ENCODE assay signal across 8 cellular contexts in the genomic region with DNA sequence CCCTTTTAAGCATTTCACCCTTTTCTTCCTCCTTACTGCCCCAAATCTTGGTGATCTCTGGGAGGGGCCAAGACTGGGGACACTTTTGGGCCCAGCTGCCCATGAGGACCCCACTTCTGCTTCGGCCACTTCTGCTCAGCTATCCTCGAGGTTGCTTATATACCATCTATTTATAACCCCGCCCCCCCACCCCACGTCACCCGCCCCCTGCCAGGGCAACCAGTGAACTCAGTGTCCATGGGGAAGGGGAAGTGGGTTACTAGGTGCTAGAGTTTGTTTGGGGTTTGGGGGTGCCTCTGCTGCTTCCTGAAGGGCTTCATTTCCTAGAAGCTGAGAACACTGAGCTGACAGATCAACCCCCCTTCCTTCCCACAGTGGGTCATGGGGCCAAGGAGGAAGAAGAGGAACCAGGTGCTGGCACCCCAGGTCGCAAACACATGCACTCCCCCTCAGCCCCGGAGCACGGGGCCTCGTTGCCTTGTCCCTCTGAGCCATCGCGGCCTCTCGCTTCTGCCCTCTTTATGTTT. TPM values are rescaled to one million over a fixed set of nuclear protein-coding genes. Genes with fewer than 3 reads are reported as not detected.
DNase-seq lines count a peak whose midpoint lies in the region; TF ChIP-seq lines count a peak whose summit lies in the region.

No MANE protein-coding gene starts in this region.

- H3K27ac ChIP-seq in left ventricle myocardium inferior (replicated peaks) (peak overlapping the region; percentile 86), ovary (no peak overlapping the region)

- no peaks in the 10 kb centered on the region for H3K36me3 ChIP-seq in left ventricle myocardium inferior
- H3K36me3 ChIP-seq in ovary, result no peaks in the 10 kb centered on the region

- intact Hi-C loops in left ventricle myocardium inferior (cut with micrococcal nuclease) (no loop called here), ovary (cut with DNase I) (no loop called here)

- peaks cover 68% of the 10 kb centered on the region for H3K4me1 Mint-ChIP-seq in activated T-cell treated with anti-CD3 and anti-CD28 coated beads, Interleukin-2, amount 50 U/mL, for 24 hours (ENCODE audit: low read depth)
- H3K4me1 Mint-ChIP-seq in stimulated activated naive CD8-positive, alpha-beta T cell treated with anti-CD3 and anti-CD28 coated beads, Interleukin-15, Interleukin-2, amounts not matched to agents 100 ng/mL and 50 ng/mL, for 24 hours (ENCODE audit: low read depth), result peaks cover 77% of the 10 kb centered on the region

- DNase-seq in activated CD8-positive, alpha-beta memory T cell treated with anti-CD3 and anti-CD28 coated beads for 1 hour (ENCODE audit: extremely low read depth in 1 of 2, low read depth in 1 of 2), result peak; percentile 46 to 70
- no peak for DNase-seq in activated CD8-positive, alpha-beta memory T cell treated with anti-CD3 and anti-CD28 coated beads, Interleukin-2, amount 50 U/mL, for 48 hours
- DNase-seq in activated T-cell treated with anti-CD3 and anti-CD28 coated beads, Interleukin-2, amount 50 U/mL, for 24 hours, result peak; percentile 74
- peak; percentile 44 for DNase-seq in left ventricle myocardium inferior
- no peak for DNase-seq in NCI-H2227 treated with DMSO at 0.1 percent for 48 hours (lab: John Stamatoyannopoulos, UW)
- no peak for DNase-seq in cerebellum (ENCODE audit: low spot score)
- DNase-seq in ovary, result no peak

- no peak for TF ChIP-seq EP300 in ovary (IDR thresholded peaks at IDR 0.05)

- TF ChIP-seq CTCF in left ventricle myocardium inferior (IDR thresholded peaks at IDR 0.05; ENCODE audit: borderline replicate concordance) (no peak), ovary (IDR thresholded peaks at IDR 0.05) (no peak)

- H3K27me3 ChIP-seq in left ventricle myocardium inferior (ENCODE audit: low read depth), result no peaks in the 10 kb centered on the region
- no peaks in the 10 kb centered on the region for H3K27me3 ChIP-seq in ovary

- WGBS in ovary, 3 donors, result 23 to 31% (median 30%) methylated on average over 12 of the region's 12 CpGs

- peak overlapping the region; percentile 68 for H3K4me3 Mint-ChIP-seq in activated T-cell treated with anti-CD3 and anti-CD28 coated beads, Interleukin-2, amount 50 U/mL, for 24 hours
- H3K4me3 Mint-ChIP-seq in stimulated activated naive CD8-positive, alpha-beta T cell treated with anti-CD3 and anti-CD28 coated beads, Interleukin-15, Interleukin-2, amounts not matched to agents 100 ng/mL and 50 ng/mL, for 24 hours, result peak overlapping the region; percentile 76

- H3K4me3 ChIP-seq in left ventricle myocardium inferior (peak overlapping the region; percentile 44), ovary (no peak overlapping the region)

- peak overlapping the region; percentile 96 for H3K27ac Mint-ChIP-seq in activated T-cell treated with anti-CD3 and anti-CD28 coated beads, Interleukin-2, amount 50 U/mL, for 24 hours
- H3K27ac Mint-ChIP-seq in stimulated activated naive CD8-positive, alpha-beta T cell treated with anti-CD3 and anti-CD28 coated beads, Interleukin-15, Interleukin-2, amounts not matched to agents 100 ng/mL and 50 ng/mL, for 24 hours, result peak overlapping the region; percentile 94

- no peaks in the 10 kb centered on the region for H3K27me3 Mint-ChIP-seq in activated T-cell treated with anti-CD3 and anti-CD28 coated beads, Interleukin-2, amount 50 U/mL, for 24 hours
- H3K27me3 Mint-ChIP-seq in stimulated activated naive CD8-positive, alpha-beta T cell treated with anti-CD3 and anti-CD28 coated beads, Interleukin-15, Interleukin-2, amounts not matched to agents 100 ng/mL and 50 ng/mL, for 24 hours, result no peaks in the 10 kb centered on the region

- H3K9me3 Mint-ChIP-seq in activated T-cell treated with anti-CD3 and anti-CD28 coated beads, Interleukin-2, amount 50 U/mL, for 24 hours, result no peaks in the 10 kb centered on the region
- H3K9me3 Mint-ChIP-seq in stimulated activated naive CD8-positive, alpha-beta T cell treated with anti-CD3 and anti-CD28 coated beads, Interleukin-15, Interleukin-2, amounts not matched to agents 100 ng/mL and 50 ng/mL, for 24 hours, result no peaks in the 10 kb centered on the region

- TF ChIP-seq POLR2A in ovary (IDR thresholded peaks at IDR 0.05), result no peak

- no peaks in the 10 kb centered on the region for H3K36me3 Mint-ChIP-seq in activated T-cell treated with anti-CD3 and anti-CD28 coated beads, Interleukin-2, amount 50 U/mL, for 24 hours (ENCODE audit: low read depth)
- no peaks in the 10 kb centered on the region for H3K36me3 Mint-ChIP-seq in stimulated activated naive CD8-positive, alpha-beta T cell treated with anti-CD3 and anti-CD28 coated beads, Interleukin-15, Interleukin-2, amounts not matched to agents 100 ng/mL and 50 ng/mL, for 24 hours (ENCODE audit: low read depth)

- no peaks in the 10 kb centered on the region for H3K9me3 ChIP-seq in left ventricle myocardium inferior (replicated peaks)
- no peaks in the 10 kb centered on the region for H3K9me3 ChIP-seq in ovary

- peaks cover 44% of the 10 kb centered on the region for H3K4me1 ChIP-seq in left ventricle myocardium inferior
- H3K4me1 ChIP-seq in ovary (ENCODE audit: insufficient read depth), result peaks cover 4% of the 10 kb centered on the region

RNA-seq across cellular contexts. Expression of a gene that starts 6.1 kb away (rescaled TPM):
- total RNA-seq in left ventricle myocardium inferior (32.7 TPM), cerebellum (1.9 TPM), ovary (10 to 100 TPM in 5 of 7 donors, 1 to 10 TPM in 2; 5.0 to 41.6 (median 25.6) TPM)
- 10 to 100 TPM in 1 of 2 donors, 1 to 10 TPM in 1; 8.3 to 26.3 TPM for polyA plus RNA-seq in ovary

RNA-seq across cellular contexts. Expression of a gene that starts 44.0 kb away (rescaled TPM):
- 33.4 TPM for total RNA-seq in left ventricle myocardium inferior
- 26.7 TPM for total RNA-seq in cerebellum
- total RNA-seq in ovary, result 10 to 100 TPM; 23.8 to 48.4 (median 31.8) TPM
- polyA plus RNA-seq in ovary, result 10 to 100 TPM in 1 of 2 donors, 1 to 10 TPM in 1; 7.9 to 42.5 TPM

RNA-seq across cellular contexts. Expression of a gene that starts 58.0 kb away (rescaled TPM):
- 129 TPM for total RNA-seq in left ventricle myocardium inferior
- total RNA-seq in cerebellum, result 38.7 TPM
- total RNA-seq in ovary, result 100 to 1,000 TPM in 1 of 7 donors, 10 to 100 TPM in 6; 42.3 to 128 (median 76.6) TPM
- polyA plus RNA-seq in ovary, result 10 to 100 TPM; 16.6 to 53.9 TPM

Comparison
In these comparisons a context has a peak if more than half of its experiments do, and no peak if none do; other contexts are left out.
1. DNase-seq: peak in activated CD8-positive, alpha-beta memory T cell treated with anti-CD3 and anti-CD28 coated beads for 1 hour (2 of 2), activated T-cell treated with anti-CD3 and anti-CD28 coated beads, Interleukin-2, amount 50 U/mL, for 24 hours (single experiment) and left ventricle myocardium inferior (single experiment); none in activated CD8-positive, alpha-beta memory T cell treated with anti-CD3 and anti-CD28 coated beads, Interleukin-2, amount 50 U/mL, for 48 hours (single experiment), NCI-H2227 treated with DMSO at 0.1 percent for 48 hours (single experiment), cerebellum (single experiment) and ovary (0 of 5).